Comparison of ENCODE assay signal across 1 cellular context in the genomic region with DNA sequence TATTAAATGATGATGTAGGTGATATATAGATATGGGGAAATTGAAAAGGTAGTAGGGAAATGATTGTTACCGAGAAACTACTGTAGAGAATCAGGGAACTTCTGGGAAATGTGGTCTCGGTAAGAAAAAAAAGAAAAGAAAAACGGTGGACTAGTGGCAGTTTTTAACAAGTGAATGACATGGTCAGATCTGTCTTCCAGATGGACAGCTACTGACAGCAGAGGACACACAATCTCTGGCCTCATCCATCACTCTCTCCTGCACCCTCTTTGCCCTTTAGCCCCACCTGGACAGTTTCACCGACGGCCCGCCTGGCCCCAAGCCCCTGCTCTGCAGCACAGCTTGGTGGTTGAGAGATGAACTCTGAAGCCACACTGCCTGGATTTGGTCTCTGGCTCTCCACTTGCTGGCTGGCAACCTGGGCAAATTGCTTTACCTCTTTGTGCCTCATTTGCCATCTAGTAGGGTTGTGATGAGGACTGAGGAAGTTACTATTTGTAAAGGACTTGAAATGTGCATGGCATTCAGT.
TF ChIP-seq lines count a peak whose summit lies in the region.

No MANE protein-coding gene starts in this region.

TF ChIP-seq in A549, 52 proteins besides CTCF, POLR2A, EP300 and RAD21:
- TF ChIP-seq ZSCAN20 (CRISPR knock-in tag; IDR thresholded peaks at IDR 0.05): no peak
- no peak for TF ChIP-seq TFCP2L1 (CRISPR knock-in tag; IDR thresholded peaks at IDR 0.05)
- TF ChIP-seq HOXB5 (CRISPR knock-in tag; IDR thresholded peaks at IDR 0.05): no peak
- TF ChIP-seq SMC3 (IDR thresholded peaks at IDR 0.05): no peak
- TF ChIP-seq, protein P1, sequence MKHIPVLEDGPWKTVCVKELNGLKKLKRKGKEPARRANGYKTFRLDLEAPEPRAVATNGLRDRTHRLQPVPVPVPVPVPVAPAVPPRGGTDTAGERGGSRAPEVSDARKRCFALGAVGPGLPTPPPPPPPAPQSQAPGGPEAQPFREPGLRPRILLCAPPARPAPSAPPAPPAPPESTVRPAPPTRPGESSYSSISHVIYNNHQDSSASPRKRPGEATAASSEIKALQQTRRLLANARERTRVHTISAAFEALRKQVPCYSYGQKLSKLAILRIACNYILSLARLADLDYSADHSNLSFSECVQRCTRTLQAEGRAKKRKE (CRISPR knock-in tag; IDR thresholded peaks at IDR 0.05; ENCODE audit: low read depth): no peak
- TF ChIP-seq EHF (CRISPR knock-in tag; IDR thresholded peaks at IDR 0.05): no peak
- TF ChIP-seq CBX8 (IDR thresholded peaks at IDR 0.05): no peak
- TF ChIP-seq, protein P2, sequence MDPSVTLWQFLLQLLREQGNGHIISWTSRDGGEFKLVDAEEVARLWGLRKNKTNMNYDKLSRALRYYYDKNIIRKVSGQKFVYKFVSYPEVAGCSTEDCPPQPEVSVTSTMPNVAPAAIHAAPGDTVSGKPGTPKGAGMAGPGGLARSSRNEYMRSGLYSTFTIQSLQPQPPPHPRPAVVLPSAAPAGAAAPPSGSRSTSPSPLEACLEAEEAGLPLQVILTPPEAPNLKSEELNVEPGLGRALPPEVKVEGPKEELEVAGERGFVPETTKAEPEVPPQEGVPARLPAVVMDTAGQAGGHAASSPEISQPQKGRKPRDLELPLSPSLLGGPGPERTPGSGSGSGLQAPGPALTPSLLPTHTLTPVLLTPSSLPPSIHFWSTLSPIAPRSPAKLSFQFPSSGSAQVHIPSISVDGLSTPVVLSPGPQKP (IDR thresholded peaks at IDR 0.05; ENCODE audit: low read depth, low read length): no peak
- TF ChIP-seq ZC3H11A (IDR thresholded peaks at IDR 0.05): no peak
- TF ChIP-seq FOXS1 (CRISPR knock-in tag; IDR thresholded peaks at IDR 0.05): no peak
